In the genomic region with DNA sequence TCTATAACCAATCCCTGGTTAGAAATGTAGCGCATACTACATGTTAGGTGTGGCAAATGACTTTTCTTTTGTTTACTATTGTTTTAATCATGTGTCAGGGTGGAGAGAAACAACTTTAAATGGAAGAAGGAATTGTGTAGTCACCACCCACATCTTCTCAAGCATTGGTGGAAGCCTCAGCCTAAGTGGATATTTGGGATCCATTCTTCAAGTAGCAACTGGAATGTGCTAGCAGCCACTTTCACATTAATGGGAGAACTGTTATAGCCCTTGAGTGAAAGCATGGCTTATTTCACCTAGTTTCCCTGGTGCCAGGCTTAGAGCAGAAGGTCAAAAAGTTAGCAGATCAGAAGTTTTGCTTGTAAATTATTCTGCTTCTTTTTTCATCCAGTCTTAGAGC, we compare ENCODE assay signal across 26 cellular contexts.
"Had no signal": no experiment of that assay in that cellular context is flagged by ENCODE, and none has a peak within 500 bp of the region (broad histone marks: within the 10 kb centered on the region; RNA-seq: fewer than 3 reads in every experiment).

No MANE protein-coding gene starts in this region.

- ATAC-seq: T-helper 17 cell had no signal

- H3K9me3 ChIP-seq: MG63 had no signal

- H3K27ac ChIP-seq: brain microvascular endothelial cell, cardiac muscle cell had no signal

- DNase-seq: activated B cell treated with CpG ODN at 0.5 μM for 24 hours; activated CD4-positive, alpha-beta memory T cell treated with anti-CD3 and anti-CD28 coated beads, Interleukin-2, amount 10 ng/mL, durations not matched to agents 7 days and 5 days; activated CD4-positive, alpha-beta T cell treated with anti-CD3 and anti-CD28 coated beads for 1 hour; activated CD4-positive, alpha-beta T cell treated with anti-CD3 and anti-CD28 coated beads, Interleukin-2, amount 50 U/mL, for 1 hour; activated gamma-delta T cell treated with Interleukin-2 at 50 U/mL for 16 hours; activated naive CD4-positive, alpha-beta T cell treated with anti-CD3 and anti-CD28 coated beads, Interleukin-2, amount 10 ng/mL, durations not matched to agents 7 days and 5 days; activated naive CD8-positive, alpha-beta T cell treated with anti-CD3 and anti-CD28 coated beads for 36 hours; activated T-cell treated with anti-CD3 and anti-CD28 coated beads for 4 hours; activated T-cell treated with anti-CD3 and anti-CD28 coated beads, Interleukin-2, amount 50 U/mL, for 48 hours; brain microvascular endothelial cell; KG1; MG63; MV-4-11; NCI-H1092 treated with DMSO at 0.1 percent for 48 hours; NCI-H1417 treated with DMSO at 0.1 percent for 48 hours; NCI-H1694; NCI-H2029 treated with DMSO at 0.1 percent for 48 hours; NCI-H510A treated with DMSO at 0.1 percent for 48 hours; NCI-H69; NK-92 treated with Interleukin-12 subunit alpha and Interleukin-12 subunit beta, amount 100 ng/mL, for 24 hours; OCI-M1; SHP77 treated with DMSO at 0.1 percent for 48 hours; T-helper 17 cell; T-helper 9 cell had no signal

- H3K27me3 ChIP-seq: brain microvascular endothelial cell, cardiac muscle cell, MG63 had no signal

- FAIRE-seq: RCC 7860 had no signal

- H3K36me3 ChIP-seq: brain microvascular endothelial cell, cardiac muscle cell, MG63 had no signal

- H3K4me3 ChIP-seq: cardiac muscle cell, MG63 had no signal
